Comparison of ENCODE assay signal across 11 cellular contexts in genomic region chr6:150409576-150410066, GRCh38. TPM values are rescaled to one million over a fixed set of nuclear protein-coding genes. Genes with fewer than 3 reads are reported as not detected.
A peak's percentile ranks its signal among the peaks of the same experiment; 100 is the strongest.
DNase-seq lines count a peak whose midpoint lies in the region; ATAC-seq, FAIRE-seq and TF ChIP-seq lines count a peak whose summit lies in the region.
"Had no signal": no experiment of that assay in that cellular context is flagged by ENCODE, and none has a peak within 500 bp of the region (broad histone marks: within the 10 kb centered on the region; RNA-seq: fewer than 3 reads in every experiment).

No MANE protein-coding gene starts in this region.

- H3K36me3 ChIP-seq in OCI-LY3 (replicated peaks; ENCODE audit: low read depth, low read length) (no peaks in the 10 kb centered on the region), right atrium auricular region (no peaks in the 10 kb centered on the region), testis (ENCODE audit: low read depth, missing control alignments) (no peaks in the 10 kb centered on the region)

- H3K4me3 ChIP-seq in OCI-LY3 (ENCODE audit: low read length) (no peak overlapping the region), right atrium auricular region (no peak overlapping the region), testis (no peak overlapping the region)

- H3K79me2 ChIP-seq in OCI-LY3 (ENCODE audit: low read length) = no peaks in the 10 kb centered on the region

- intact Hi-C loops in testis (cut with DNase I; ENCODE audit: low total_unique reads) = no loop called here

- peaks cover 12% of the 10 kb centered on the region for H3K4me1 ChIP-seq in OCI-LY3 (ENCODE audit: low read length)
- peaks cover 0 to 18% of the 10 kb centered on the region in 2 donors for H3K4me1 ChIP-seq in right atrium auricular region
- no peaks in the 10 kb centered on the region for H3K4me1 ChIP-seq in testis

- H3K27ac ChIP-seq in OCI-LY3 (ENCODE audit: low read length) = no peak overlapping the region
- no peak overlapping the region for H3K27ac ChIP-seq in right atrium auricular region
- H3K27ac ChIP-seq in testis = no peak overlapping the region

- no peak for FAIRE-seq in frontal cortex (lab: Jason Lieb, UNC)
- FAIRE-seq: H1 had no signal

- TF ChIP-seq POLR2A in testis (IDR thresholded peaks at IDR 0.05) = no peak

- WGBS in testis, 2 donors = 17 to 29% methylated on average over 1 of the region's 1 CpG

- ATAC-seq in HG02571 (IDR thresholded peaks at IDR 0.05; ENCODE audit: unreplicated experiment) (no peak), GM18502 (IDR thresholded peaks at IDR 0.05; ENCODE audit: poor library complexity, unreplicated experiment) (no peak)
- ATAC-seq: T-cell had no signal

- H3K9me3 ChIP-seq in OCI-LY3 (ENCODE audit: insufficient read depth, low read length) (0 out of 2 replicates have a peak, but pooled peaks cover 4% of the 10 kb centered on the region), right atrium auricular region (no peaks in the 10 kb centered on the region), testis (no peaks in the 10 kb centered on the region)

- no peak overlapping the region for H3K9ac ChIP-seq in OCI-LY3 (ENCODE audit: low read length)

- TF ChIP-seq CTCF in OCI-LY3 (IDR thresholded peaks at IDR 0.05; ENCODE audit: low read depth, low read length) = no peak
- no peak for TF ChIP-seq CTCF in right atrium auricular region (IDR thresholded peaks at IDR 0.05)
- no peak for TF ChIP-seq CTCF in testis (IDR thresholded peaks at IDR 0.05)

- no peak overlapping the region for H2AFZ ChIP-seq in OCI-LY3 (ENCODE audit: low read depth, low read length)

- no peaks in the 10 kb centered on the region for H4K20me1 ChIP-seq in OCI-LY3 (ENCODE audit: insufficient read depth, low read length)

- DNase-seq in NCI-H1694 (lab: John Stamatoyannopoulos, UW) (peak; percentile 4), NCI-H1694 treated with DMSO at 0.1 percent for 48 hours (lab: John Stamatoyannopoulos, UW) (no peak), right atrium auricular region (ENCODE audit: low spot score) (peak; percentile 80), testis (peak; percentile 66), frontal cortex (ENCODE audit: low spot score in 2 of 2) (no peak)

- H3K4me2 ChIP-seq in OCI-LY3 (ENCODE audit: low read length) = peak overlapping the region; percentile 11; the same call in 1 of the 2 replicates

- H3K27me3 ChIP-seq in OCI-LY3 (ENCODE audit: low read depth, low read length) (0 out of 2 replicates have a peak, but pooled peaks cover 2% of the 10 kb centered on the region), right atrium auricular region (no peaks in the 10 kb centered on the region), testis (no peaks in the 10 kb centered on the region)

RNA-seq across cellular contexts. Expression of gene IYD, which starts 40.8 kb away (rescaled TPM):
- total RNA-seq in right atrium auricular region (not detected), testis (1 to 10 TPM in 1 of 2 donors, under 1 TPM in 1; 0.24 to 1.6 TPM), frontal cortex (not detected)
- 0.45 TPM for polyA plus RNA-seq in testis (ENCODE audit: insufficient read depth, low read depth, low replicate concordance)
- total RNA-seq: A172, H1, T-cell had no signal
- polyA plus RNA-seq: H1 had no signal

Comparison
In these comparisons a context has a peak if more than half of its experiments do, and no peak if none do; other contexts are left out.
1. DNase-seq: peak in NCI-H1694 (single experiment), right atrium auricular region (single experiment) and testis (single experiment); none in NCI-H1694 treated with DMSO at 0.1 percent for 48 hours (single experiment) and frontal cortex (0 of 2).